ENCODE assay signal across 1 cellular context in the genomic region with DNA sequence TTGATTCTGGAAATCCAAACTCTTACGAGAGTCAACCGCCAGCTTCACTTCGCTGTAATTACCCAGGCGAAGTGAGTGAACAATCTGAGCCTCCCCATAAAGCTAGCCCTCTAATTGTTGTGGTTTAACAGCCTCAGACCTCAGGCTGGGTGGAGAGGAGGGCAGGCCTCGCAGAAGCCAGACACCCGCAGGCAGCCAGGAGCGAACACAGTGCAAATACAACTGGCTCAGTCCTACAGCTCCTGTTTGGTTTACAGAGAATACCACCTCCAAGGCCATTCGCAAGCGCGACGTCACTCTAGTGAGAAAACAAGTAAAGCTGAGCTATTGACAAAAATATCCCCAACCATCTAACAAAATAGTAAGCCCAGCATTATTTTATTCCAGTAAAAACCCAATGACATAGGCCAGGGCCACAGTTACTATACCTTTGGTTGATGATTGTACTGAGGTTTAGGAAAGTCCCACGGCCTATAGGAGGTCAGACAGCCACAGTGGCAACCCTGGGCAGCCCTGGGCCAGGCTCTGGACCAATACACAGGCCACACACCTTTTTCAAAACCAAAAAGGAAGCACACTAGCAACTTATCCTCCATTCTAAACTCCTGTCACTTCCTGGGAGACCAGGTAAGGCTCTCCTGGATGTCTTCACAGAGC.
TF ChIP-seq lines count a peak whose summit lies in the region.

No MANE protein-coding gene starts in this region.

TF ChIP-seq in GM12878, 131 proteins besides CTCF, POLR2A, EP300 and RAD21 (continued from another document):
- TF ChIP-seq, protein P1, sequence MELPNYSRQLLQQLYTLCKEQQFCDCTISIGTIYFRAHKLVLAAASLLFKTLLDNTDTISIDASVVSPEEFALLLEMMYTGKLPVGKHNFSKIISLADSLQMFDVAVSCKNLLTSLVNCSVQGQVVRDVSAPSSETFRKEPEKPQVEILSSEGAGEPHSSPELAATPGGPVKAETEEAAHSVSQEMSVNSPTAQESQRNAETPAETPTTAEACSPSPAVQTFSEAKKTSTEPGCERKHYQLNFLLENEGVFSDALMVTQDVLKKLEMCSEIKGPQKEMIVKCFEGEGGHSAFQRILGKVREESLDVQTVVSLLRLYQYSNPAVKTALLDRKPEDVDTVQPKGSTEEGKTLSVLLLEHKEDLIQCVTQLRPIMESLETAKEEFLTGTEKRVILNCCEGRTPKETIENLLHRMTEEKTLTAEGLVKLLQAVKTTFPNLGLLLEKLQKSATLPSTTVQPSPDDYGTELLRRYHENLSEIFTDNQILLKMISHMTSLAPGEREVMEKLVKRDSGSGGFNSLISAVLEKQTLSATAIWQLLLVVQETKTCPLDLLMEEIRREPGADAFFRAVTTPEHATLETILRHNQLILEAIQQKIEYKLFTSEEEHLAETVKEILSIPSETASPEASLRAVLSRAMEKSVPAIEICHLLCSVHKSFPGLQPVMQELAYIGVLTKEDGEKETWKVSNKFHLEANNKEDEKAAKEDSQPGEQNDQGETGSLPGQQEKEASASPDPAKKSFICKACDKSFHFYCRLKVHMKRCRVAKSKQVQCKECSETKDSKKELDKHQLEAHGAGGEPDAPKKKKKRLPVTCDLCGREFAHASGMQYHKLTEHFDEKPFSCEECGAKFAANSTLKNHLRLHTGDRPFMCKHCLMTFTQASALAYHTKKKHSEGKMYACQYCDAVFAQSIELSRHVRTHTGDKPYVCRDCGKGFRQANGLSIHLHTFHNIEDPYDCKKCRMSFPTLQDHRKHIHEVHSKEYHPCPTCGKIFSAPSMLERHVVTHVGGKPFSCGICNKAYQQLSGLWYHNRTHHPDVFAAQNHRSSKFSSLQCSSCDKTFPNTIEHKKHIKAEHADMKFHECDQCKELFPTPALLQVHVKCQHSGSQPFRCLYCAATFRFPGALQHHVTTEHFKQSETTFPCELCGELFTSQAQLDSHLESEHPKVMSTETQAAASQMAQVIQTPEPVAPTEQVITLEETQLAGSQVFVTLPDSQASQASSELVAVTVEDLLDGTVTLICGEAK (IDR thresholded peaks at IDR 0.05; ENCODE audit: borderline replicate concordance) = no peak
- TF ChIP-seq, protein P2, sequence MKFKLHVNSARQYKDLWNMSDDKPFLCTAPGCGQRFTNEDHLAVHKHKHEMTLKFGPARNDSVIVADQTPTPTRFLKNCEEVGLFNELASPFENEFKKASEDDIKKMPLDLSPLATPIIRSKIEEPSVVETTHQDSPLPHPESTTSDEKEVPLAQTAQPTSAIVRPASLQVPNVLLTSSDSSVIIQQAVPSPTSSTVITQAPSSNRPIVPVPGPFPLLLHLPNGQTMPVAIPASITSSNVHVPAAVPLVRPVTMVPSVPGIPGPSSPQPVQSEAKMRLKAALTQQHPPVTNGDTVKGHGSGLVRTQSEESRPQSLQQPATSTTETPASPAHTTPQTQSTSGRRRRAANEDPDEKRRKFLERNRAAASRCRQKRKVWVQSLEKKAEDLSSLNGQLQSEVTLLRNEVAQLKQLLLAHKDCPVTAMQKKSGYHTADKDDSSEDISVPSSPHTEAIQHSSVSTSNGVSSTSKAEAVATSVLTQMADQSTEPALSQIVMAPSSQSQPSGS (IDR thresholded peaks at IDR 0.05; ENCODE audit: low read length) = no peak
- 0 out of 2 replicates have a peak, but pooled peaks have one; percentile 8 for TF ChIP-seq NR2F1 (conservative IDR thresholded peaks at IDR 0.05)
- TF ChIP-seq IKZF1 (conservative IDR thresholded peaks at IDR 0.05) = peak; percentile 21; the same call in 1 of the 2 replicates
- peak; percentile 27; the same call in 1 of the 2 replicates for TF ChIP-seq MTA2 (IDR thresholded peaks at IDR 0.05; ENCODE audit: low read depth)
- TF ChIP-seq RCOR1 (conservative IDR thresholded peaks at IDR 0.05; ENCODE audit: low read depth, low read length) = no peak
